8 cellular contexts compared by ENCODE assay signal in genomic region chr1:145891587-145892485, GRCh38. TPM values are rescaled to one million over a fixed set of nuclear protein-coding genes. Genes with fewer than 3 reads are reported as not detected.
DNase-seq lines count a peak whose midpoint lies in the region; ATAC-seq and TF ChIP-seq lines count a peak whose summit lies in the region.

No MANE protein-coding gene starts in this region.

- H3K9ac ChIP-seq in BLaER1 treated with 17β-estradiol and CSF1 and Interleukin-3, amounts not matched to agents 10 nM and 100 nM, result peak overlapping the region in 9 of 11 experiments; percentile 20 to 66 (median 47); a peak in 14 of 22 replicates
- H3K9ac ChIP-seq in duodenal mucosa (ENCODE audit: low read depth in 1 of 2, low read length in 2 of 2), result peak overlapping the region; percentile 20 to 48

- H3K9me3 ChIP-seq in BLaER1 treated with 17β-estradiol and CSF1 and Interleukin-3, amounts not matched to agents 10 nM and 100 nM (replicated peaks in 1 of 11), result no peaks in the 10 kb centered on the region
- no peaks in the 10 kb centered on the region for H3K9me3 ChIP-seq in duodenal mucosa (ENCODE audit: control insufficient read depth in 1 of 2, low read length in 2 of 2)

- peak; percentile 96 for ATAC-seq in left lobe of liver
- no peak for ATAC-seq in HG02642 (IDR thresholded peaks at IDR 0.05; ENCODE audit: poor library complexity, unreplicated experiment)

- no peaks in the 10 kb centered on the region for H3K36me3 ChIP-seq in BLaER1 treated with 17β-estradiol and CSF1 and Interleukin-3, amounts not matched to agents 10 nM and 100 nM
- no peaks in the 10 kb centered on the region for H3K36me3 ChIP-seq in duodenal mucosa (ENCODE audit: control insufficient read depth in 1 of 2, insufficient read depth in 2 of 2, low read length in 2 of 2)

- no peaks in the 10 kb centered on the region for H3K27me3 ChIP-seq in BLaER1 treated with 17β-estradiol and CSF1 and Interleukin-3, amounts not matched to agents 10 nM and 100 nM
- no peaks in the 10 kb centered on the region for H3K27me3 ChIP-seq in duodenal mucosa (ENCODE audit: control insufficient read depth in 1 of 2, insufficient read depth in 2 of 2, low read length in 2 of 2)

- no peak overlapping the region for H3K4me3 ChIP-seq in BLaER1 treated with 17β-estradiol and CSF1 and Interleukin-3, amounts not matched to agents 10 nM and 100 nM
- peak overlapping the region; percentile 14 to 25 for H3K4me3 ChIP-seq in duodenal mucosa (ENCODE audit: low read depth in 1 of 2, low read length in 2 of 2)

- peaks cover 6 to 16% (median 12%) of the 10 kb centered on the region in 10 experiments; a peak in 19 of 20 replicates for H3K4me1 ChIP-seq in BLaER1 treated with 17β-estradiol and CSF1 and Interleukin-3, amounts not matched to agents 10 nM and 100 nM
- H3K4me1 ChIP-seq in duodenal mucosa (ENCODE audit: control insufficient read depth in 1 of 2, insufficient read depth in 2 of 2, low read length in 2 of 2), result peaks cover 24% of the 10 kb centered on the region in 2 donors

- H3K4me2 ChIP-seq in BLaER1 treated with 17β-estradiol and CSF1 and Interleukin-3, amounts not matched to agents 10 nM and 100 nM, result peak overlapping the region; percentile 4 to 78 (median 56); a peak in 18 of 22 replicates

- peak overlapping the region in 3 of 11 experiments; percentile 11 to 16 (median 12); a peak in 3 of 22 replicates for H3K27ac ChIP-seq in BLaER1 treated with 17β-estradiol and CSF1 and Interleukin-3, amounts not matched to agents 10 nM and 100 nM
- peak overlapping the region; percentile 42 for H3K27ac ChIP-seq in duodenal mucosa (ENCODE audit: low read depth, low read length)

- POLR2A ChIA-PET in HEK293T (lab: Yijun Ruan, JAX), result interaction anchor here (0.6 to 2.9 kb wide), 18 partner anchors 13 to 160 kb away, joined by 3 to 25 read pairs (median 6); partner anchors contain the start of genes ANKRD34A, ITGA10, LIX1L and NUDT17

- peak; percentile 95 for DNase-seq in HEK293T (ENCODE audit: extremely low spot score)
- peak; percentile 94 for DNase-seq in NCI-H510A (lab: John Stamatoyannopoulos, UW)
- DNase-seq in activated CD4-positive, alpha-beta T cell treated with anti-CD3 and anti-CD28 coated beads, Interleukin-2, amount 50 U/mL, for 1 hour, result peak; percentile 54
- DNase-seq in left lobe of liver (ENCODE audit: low spot score), result peak; percentile 94
- peak; percentile 24 to 48 for DNase-seq in stimulated activated CD4-positive, alpha-beta T cell treated with anti-CD3 and anti-CD28 coated beads, Interleukin-1b, Interleukin-23, amount 100 ng/mL, for 4 hours (ENCODE audit: low read depth in 2 of 2)

- H4K20me1 ChIP-seq in BLaER1 treated with 17β-estradiol and CSF1 and Interleukin-3, amounts not matched to agents 10 nM and 100 nM, result no peaks in the 10 kb centered on the region

- CTCF ChIA-PET in HEK293T (lab: Yijun Ruan, JAX), result interaction anchor here (0.7 to 3.5 kb wide), 30 partner anchors 9 to 145 kb away, joined by 3 to 50 read pairs (median 4); partner anchors contain the start of genes ANKRD34A, ITGA10, NUDT17 and PIAS3

TF ChIP-seq in HEK293T, 16 proteins besides CTCF, POLR2A, EP300 and RAD21:
- TF ChIP-seq SUZ12 (IDR thresholded peaks at IDR 0.05), result no peak

RNA-seq across cellular contexts. Expression of gene ANKRD35, which starts 6.2 kb away (rescaled TPM):
- 2.4 TPM for total RNA-seq in left lobe of liver

RNA-seq across cellular contexts. Expression of gene ITGA10, which starts 18.0 kb away (rescaled TPM):
- 1.5 TPM for total RNA-seq in left lobe of liver

RNA-seq across cellular contexts. Expression of gene PEX11B, which starts 26.7 kb away (rescaled TPM):
- total RNA-seq in left lobe of liver, result 16.1 TPM

RNA-seq across cellular contexts. Expression of gene PIAS3, which starts 33.0 kb away (rescaled TPM):
- 6.2 TPM for total RNA-seq in left lobe of liver

RNA-seq across cellular contexts. Expression of gene RBM8A, which starts 35.4 kb away (rescaled TPM):
- total RNA-seq in left lobe of liver, result 45.0 TPM

Comparison
In these comparisons a context has a peak if more than half of its experiments do, and no peak if none do; other contexts are left out.
1. H3K4me3 ChIP-seq: peak in duodenal mucosa (2 of 2); none in BLaER1 treated with 17β-estradiol and CSF1 and Interleukin-3, amounts not matched to agents 10 nM and 100 nM (0 of 10).
2. DNase-seq: peak in every context shown above with its lines; median percentile 95 in HEK293T; 94 in NCI-H510A; 94 in left lobe of liver; 54 in activated CD4-positive, alpha-beta T cell treated with anti-CD3 and anti-CD28 coated beads, Interleukin-2, amount 50 U/mL, for 1 hour; 36 in stimulated activated CD4-positive, alpha-beta T cell treated with anti-CD3 and anti-CD28 coated beads, Interleukin-1b, Interleukin-23, amount 100 ng/mL, for 4 hours.